ENCODE assay signal across 24 cellular contexts in the genomic region with DNA sequence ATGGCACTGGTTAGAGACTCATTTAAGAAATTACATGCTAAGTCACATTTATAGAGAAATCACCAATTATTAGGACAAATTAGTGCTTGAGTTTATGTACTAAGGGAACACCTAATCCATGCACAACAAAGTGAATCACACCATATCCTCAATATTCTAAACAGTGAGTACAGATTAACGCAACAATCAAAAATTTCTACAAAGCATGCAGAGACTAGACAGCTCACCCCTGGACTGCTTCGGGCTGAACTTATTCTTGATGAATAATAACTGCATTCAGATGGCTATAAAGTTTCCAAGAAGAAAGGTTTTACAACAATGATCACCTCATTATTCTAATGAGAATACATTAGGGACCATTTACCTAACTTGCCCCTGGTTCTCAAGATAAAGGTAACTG.
"Had no signal": no experiment of that assay in that cellular context is flagged by ENCODE, and none has a peak within 500 bp of the region (broad histone marks: within the 10 kb centered on the region; RNA-seq: fewer than 3 reads in every experiment).

No MANE protein-coding gene starts in this region.

- ATAC-seq: activated T-helper 17 cell treated with anti-CD3 and anti-CD28 coated beads, Interleukin-2, amount 50 U/mL, for 72 hours; T-cell had no signal

- H3K9me3 Mint-ChIP-seq: activated B cell treated with CpG ODN at 0.5 μM for 24 hours; activated CD4-positive, alpha-beta memory T cell treated with anti-CD3 and anti-CD28 coated beads, Interleukin-2, amount 10 ng/mL, durations not matched to agents 7 days and 5 days; activated CD4-positive, alpha-beta T cell treated with anti-CD3 and anti-CD28 coated beads, Interleukin-2, amount 10 ng/mL, durations not matched to agents 7 days and 5 days; activated naive CD4-positive, alpha-beta T cell treated with anti-CD3 and anti-CD28 coated beads for 36 hours; activated T-helper 17 cell treated with anti-CD3 and anti-CD28 coated beads, Interleukin-2, amount 50 U/mL, for 72 hours; T-cell had no signal

- H3K9ac ChIP-seq: KMS-11 had no signal

- H3K27me3 ChIP-seq: brain microvascular endothelial cell had no signal

- H3K4me1 Mint-ChIP-seq: activated CD4-positive, alpha-beta memory T cell treated with anti-CD3 and anti-CD28 coated beads, Interleukin-2, amount 10 ng/mL, durations not matched to agents 7 days and 5 days; activated CD4-positive, alpha-beta T cell treated with anti-CD3 and anti-CD28 coated beads, Interleukin-2, amount 10 ng/mL, durations not matched to agents 7 days and 5 days; activated T-helper 17 cell treated with anti-CD3 and anti-CD28 coated beads, Interleukin-2, amount 50 U/mL, for 72 hours; T-cell had no signal

- H3K27me3 Mint-ChIP-seq: activated B cell treated with CpG ODN at 0.5 μM for 24 hours; activated CD4-positive, alpha-beta memory T cell treated with anti-CD3 and anti-CD28 coated beads, Interleukin-2, amount 10 ng/mL, durations not matched to agents 7 days and 5 days; activated CD4-positive, alpha-beta T cell treated with anti-CD3 and anti-CD28 coated beads, Interleukin-2, amount 10 ng/mL, durations not matched to agents 7 days and 5 days; activated naive CD8-positive, alpha-beta T cell; activated T-helper 17 cell treated with anti-CD3 and anti-CD28 coated beads, Interleukin-2, amount 50 U/mL, for 72 hours; T-cell had no signal

- H3K36me3 ChIP-seq: brain microvascular endothelial cell had no signal

- H2AFZ ChIP-seq: PC-9 had no signal

- H3K4me3 ChIP-seq: PC-9 had no signal

- H3K27ac Mint-ChIP-seq: activated B cell treated with CpG ODN at 0.5 μM for 24 hours; activated CD4-positive, alpha-beta memory T cell treated with anti-CD3 and anti-CD28 coated beads, Interleukin-2, amount 10 ng/mL, durations not matched to agents 7 days and 5 days; activated CD4-positive, alpha-beta T cell treated with anti-CD3 and anti-CD28 coated beads, Interleukin-2, amount 10 ng/mL, durations not matched to agents 7 days and 5 days; activated naive CD4-positive, alpha-beta T cell treated with anti-CD3 and anti-CD28 coated beads for 36 hours; activated naive CD8-positive, alpha-beta T cell; activated T-helper 17 cell treated with anti-CD3 and anti-CD28 coated beads, Interleukin-2, amount 50 U/mL, for 72 hours; T-cell had no signal

- H3K27ac ChIP-seq: brain microvascular endothelial cell, KMS-11, PC-9 had no signal

- DNase-seq: activated B cell treated with CpG ODN at 0.5 μM for 24 hours; activated CD4-positive, alpha-beta memory T cell treated with anti-CD3 and anti-CD28 coated beads, Interleukin-2, amount 10 ng/mL, durations not matched to agents 7 days and 5 days; activated CD4-positive, alpha-beta T cell treated with anti-CD3 and anti-CD28 coated beads, Interleukin-2, amount 10 ng/mL, durations not matched to agents 7 days and 5 days; activated gamma-delta T cell; activated naive CD4-positive, alpha-beta T cell treated with anti-CD3 and anti-CD28 coated beads for 36 hours; activated T-cell treated with anti-CD3 and anti-CD28 coated beads for 4 hours; activated T-cell treated with anti-CD3 and anti-CD28 coated beads, Interleukin-2, amount 50 U/mL, for 48 hours; brain microvascular endothelial cell; MM.1S; NCI-H1105; NCI-H1436; NCI-H1694 treated with DMSO at 0.1 percent for 48 hours; NCI-H2029 treated with DMSO at 0.1 percent for 48 hours; NCI-H345; NCI-H510A; NCI-H526 treated with DMSO at 0.1 percent for 48 hours; PC-9; SIG-M5; T-cell; T-helper 2 cell; T1000 had no signal

- H3K4me2 ChIP-seq: KMS-11, PC-9 had no signal

- H3K4me3 Mint-ChIP-seq: activated B cell treated with CpG ODN at 0.5 μM for 24 hours; activated CD4-positive, alpha-beta memory T cell treated with anti-CD3 and anti-CD28 coated beads, Interleukin-2, amount 10 ng/mL, durations not matched to agents 7 days and 5 days; activated CD4-positive, alpha-beta T cell treated with anti-CD3 and anti-CD28 coated beads, Interleukin-2, amount 10 ng/mL, durations not matched to agents 7 days and 5 days; activated naive CD4-positive, alpha-beta T cell treated with anti-CD3 and anti-CD28 coated beads for 36 hours; activated naive CD8-positive, alpha-beta T cell; activated T-helper 17 cell treated with anti-CD3 and anti-CD28 coated beads, Interleukin-2, amount 50 U/mL, for 72 hours; T-cell had no signal
